ENCODE assay signal across 22 cellular contexts in genomic region chr18:36448384-36449290, GRCh38.
DNase-seq lines count a peak whose midpoint lies in the region; ATAC-seq, FAIRE-seq and TF ChIP-seq lines count a peak whose summit lies in the region.
"Had no signal": no experiment of that assay in that cellular context is flagged by ENCODE, and none has a peak within 500 bp of the region (broad histone marks: within the 10 kb centered on the region; RNA-seq: fewer than 3 reads in every experiment).

No MANE protein-coding gene starts in this region.

- TF ChIP-seq CTCF in kidney (IDR thresholded peaks at IDR 0.05; ENCODE audit: borderline replicate concordance, extremely low read depth, insufficient read depth): no peak
- TF ChIP-seq CTCF in tibial artery (IDR thresholded peaks at IDR 0.05): no peak

- FAIRE-seq in kidney (lab: Jason Lieb, UNC): no peak

- H3K4me3 ChIP-seq in ectodermal cell (ENCODE audit: insufficient read depth, low read depth, low read length): no peak overlapping the region
- H3K4me3 ChIP-seq in kidney (ENCODE audit: low read length in 2 of 2): no peak overlapping the region
- H3K4me3 ChIP-seq in tibial artery: no peak overlapping the region
- H3K4me3 ChIP-seq: coronary artery, prostate gland had no signal

- no peaks in the 10 kb centered on the region for H3K9me3 ChIP-seq in ectodermal cell (ENCODE audit: control insufficient read depth, low read length)
- no peaks in the 10 kb centered on the region for H3K9me3 ChIP-seq in kidney (ENCODE audit: control insufficient read depth in 1 of 2, low read length in 2 of 2)
- no peaks in the 10 kb centered on the region for H3K9me3 ChIP-seq in tibial artery
- H3K9me3 ChIP-seq: Caco-2, prostate gland had no signal

- H3K4me1 ChIP-seq in ectodermal cell (ENCODE audit: control insufficient read depth, insufficient read depth, low read length) (peaks cover 64% of the 10 kb centered on the region), kidney (ENCODE audit: control insufficient read depth in 1 of 2, insufficient read depth in 1 of 2, low read depth in 1 of 2, low read length in 2 of 2) (peaks cover 7 to 9% of the 10 kb centered on the region in 2 donors), tibial artery (peaks cover 0 to 75% (median 16%) of the 10 kb centered on the region in 4 donors)
- H3K4me1 ChIP-seq: Caco-2, prostate gland had no signal

- DNase-seq in NCI-H146 (lab: John Stamatoyannopoulos, UW) (peak; percentile 49), NCI-H146 treated with DMSO at 0.1 percent for 48 hours (lab: John Stamatoyannopoulos, UW; ENCODE audit: unreplicated experiment) (no peak), kidney (peak; percentile 73), tibial artery (no peak), mesenteric fat pad (ENCODE audit: low spot score) (no peak)
- DNase-seq in activated CD4-positive, alpha-beta T cell treated with anti-CD3 and anti-CD28 coated beads, Interleukin-2, amount 50 U/mL, for 4 hours: no peak
- DNase-seq: 8988T; activated CD4-positive, alpha-beta T cell treated with anti-CD3 and anti-CD28 coated beads for 48 hours; activated naive CD8-positive, alpha-beta T cell treated with anti-CD3 and anti-CD28 coated beads, Interleukin-2, amount 10 ng/mL, durations not matched to agents 7 days and 5 days; Caco-2; head of caudate nucleus; midbrain; NCI-H1436 treated with DMSO at 0.1 percent for 48 hours; NCI-H748 treated with DMSO at 0.1 percent for 48 hours; SHP77; stimulated activated CD4-positive, alpha-beta T cell treated with anti-CD3 and anti-CD28 coated beads, Interleukin-4, amount 100 ng/mL, for 1 hour; T-helper 1 cell had no signal

- H3K36me3 ChIP-seq in ectodermal cell (ENCODE audit: control insufficient read depth, insufficient read depth, low read length) (no peaks in the 10 kb centered on the region), kidney (ENCODE audit: control insufficient read depth in 1 of 2, insufficient read depth in 2 of 2, low read length in 2 of 2) (no peaks in the 10 kb centered on the region), tibial artery (no peaks in the 10 kb centered on the region)
- H3K36me3 ChIP-seq: prostate gland had no signal

- ATAC-seq in GM18873 (IDR thresholded peaks at IDR 0.05; ENCODE audit: low FRiP score, unreplicated experiment): no peak
- ATAC-seq: HCT116 had no signal

- intact Hi-C loops in kidney (cut with DNase I): no loop called here
- intact Hi-C loops in tibial artery (cut with DNase I; ENCODE audit: low total_unique reads): no loop called here

- H3K27ac ChIP-seq in ectodermal cell (ENCODE audit: insufficient read depth, low read depth, low read length, poor library complexity, severe bottlenecking) (peak overlapping the region; percentile 68), kidney (ENCODE audit: low read depth in 2 of 2, low read length in 2 of 2) (no peak overlapping the region), tibial artery (peak overlapping the region; percentile 10 to 37)
- H3K27ac ChIP-seq: prostate gland had no signal

- no peak overlapping the region for H3K9ac ChIP-seq in kidney (ENCODE audit: low read length in 2 of 2)

- WGBS in ectodermal cell, 2 experiments: 0 to 4% methylated on average over 2 to 3 of the region's 3 CpGs

- no peaks in the 10 kb centered on the region for H3K27me3 ChIP-seq in ectodermal cell (ENCODE audit: control insufficient read depth, insufficient read depth, low read length, poor library complexity, severe bottlenecking)
- no peaks in the 10 kb centered on the region for H3K27me3 ChIP-seq in tibial artery

Comparison
In these comparisons a context has a peak if more than half of its experiments do, and no peak if none do; other contexts are left out.
1. DNase-seq: peak in NCI-H146 (single experiment) and kidney (single experiment); none in NCI-H146 treated with DMSO at 0.1 percent for 48 hours (single experiment), tibial artery (0 of 2), mesenteric fat pad (single experiment) and activated CD4-positive, alpha-beta T cell treated with anti-CD3 and anti-CD28 coated beads, Interleukin-2, amount 50 U/mL, for 4 hours (0 of 2).
2. H3K27ac ChIP-seq: peak in ectodermal cell (single experiment) and tibial artery (2 of 2); none in kidney (0 of 2).